Comparison of ENCODE assay signal across 24 cellular contexts in the genomic region with DNA sequence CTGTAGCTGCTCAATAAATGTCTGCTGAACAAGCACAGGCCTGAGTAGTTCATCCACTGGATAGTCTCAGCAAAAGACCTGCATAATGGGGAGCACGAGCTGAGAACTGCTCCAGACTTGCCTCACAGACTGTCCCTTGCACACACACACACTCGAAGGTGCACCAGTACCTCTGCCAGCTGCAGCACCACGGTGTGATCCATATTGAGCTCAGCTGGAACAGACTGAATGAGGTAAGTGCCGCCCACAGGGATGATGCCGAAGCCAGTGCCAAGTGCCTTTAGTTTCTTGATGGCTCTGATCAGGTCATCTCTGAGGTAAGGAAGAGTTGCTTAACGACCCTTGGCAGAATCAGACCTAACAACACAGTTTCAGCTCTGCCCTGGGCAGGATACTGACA. TPM values are rescaled to one million over a fixed set of nuclear protein-coding genes. Genes with fewer than 3 reads are reported as not detected.
DNase-seq lines count a peak whose midpoint lies in the region; ATAC-seq and TF ChIP-seq lines count a peak whose summit lies in the region.
"Had no signal": no experiment of that assay in that cellular context is flagged by ENCODE, and none has a peak within 500 bp of the region (broad histone marks: within the 10 kb centered on the region; RNA-seq: fewer than 3 reads in every experiment).

No MANE protein-coding gene starts in this region.

- peak overlapping the region in 1 of 2 donors; percentile 48 for H3K27ac Mint-ChIP-seq in stimulated activated naive CD8-positive, alpha-beta T cell treated with anti-CD3 and anti-CD28 coated beads, Interleukin-15, amount 100 ng/mL, for 72 hours
- H3K27ac Mint-ChIP-seq in activated CD8-positive, alpha-beta T cell treated with anti-CD3 and anti-CD28 coated beads for 36 hours = peak overlapping the region; percentile 6
- H3K27ac Mint-ChIP-seq in stimulated activated naive B cell treated with anti-CD40 and anti-IgM and Interleukin-4, amounts not matched to agents 10 μg/mL and 1 μg/mL and 100 μg/mL, for 72 hours = peak overlapping the region; percentile 51
- H3K27ac Mint-ChIP-seq: activated CD4-positive, alpha-beta T cell treated with anti-CD3 and anti-CD28 coated beads, Interleukin-2, amount 10 ng/mL, durations not matched to agents 24 days and 14 days; activated CD8-positive, alpha-beta memory T cell treated with anti-CD3 and anti-CD28 coated beads, Interleukin-2, amount 10 ng/mL, durations not matched to agents 7 days and 5 days; activated T-helper 2 cell treated with anti-CD3 and anti-CD28 coated beads, Interferon-gamma antibody, Interleukin-2, Interleukin-4, amounts not matched to agents 10 μg/mL and 5 μg/mL and 100 μg/mL, durations not matched to agents 14 hours and 24 hours and 36 hours; IgD-negative memory B cell; progenitor cell of endocrine pancreas; T-helper 2 cell treated with Interferon-gamma antibody and Interleukin-4, amounts not matched to agents 5 μg/mL and 100 μg/mL, for 36 hours had no signal

- no peaks in the 10 kb centered on the region for H3K79me2 ChIP-seq in PC-9 (ENCODE audit: low read depth)

- peaks cover 62% of the 10 kb centered on the region for H3F3A ChIP-seq in PC-9 (ENCODE audit: insufficient read depth, low read depth)

- CTCF ChIA-PET in activated CD8-positive, alpha-beta T cell treated with anti-CD3 and anti-CD28 coated beads for 36 hours (lab: Charles Lee) = interaction anchor here (0.8 kb wide), 1 partner anchor 100 kb away, joined by 4 read pairs; no protein-coding TSS in a partner anchor
- CTCF ChIA-PET in PC-9 (lab: Charles Lee) = no interaction called here

- BruUV-seq in PC-9 (replicated peaks; lab: Mats Ljungman, UMichigan) = no TSS peak

- no peak overlapping the region for H3K4me3 Mint-ChIP-seq in stimulated activated naive CD8-positive, alpha-beta T cell treated with anti-CD3 and anti-CD28 coated beads, Interleukin-15, amount 100 ng/mL, for 72 hours
- H3K4me3 Mint-ChIP-seq in activated CD8-positive, alpha-beta T cell treated with anti-CD3 and anti-CD28 coated beads for 36 hours = no peak overlapping the region
- H3K4me3 Mint-ChIP-seq in stimulated activated naive B cell treated with anti-CD40 and anti-IgM and Interleukin-4, amounts not matched to agents 10 μg/mL and 1 μg/mL and 100 μg/mL, for 72 hours = no peak overlapping the region
- H3K4me3 Mint-ChIP-seq: activated CD4-positive, alpha-beta T cell treated with anti-CD3 and anti-CD28 coated beads, Interleukin-2, amount 10 ng/mL, durations not matched to agents 24 days and 14 days; activated CD8-positive, alpha-beta memory T cell treated with anti-CD3 and anti-CD28 coated beads, Interleukin-2, amount 10 ng/mL, durations not matched to agents 7 days and 5 days; brain; IgD-negative memory B cell; T-helper 2 cell treated with Interferon-gamma antibody and Interleukin-4, amounts not matched to agents 5 μg/mL and 100 μg/mL, for 36 hours had no signal

- 72 to 89% methylated on average over 4 to 6 of the region's 6 CpGs for WGBS in lower leg skin, 2 donors

- no peaks in the 10 kb centered on the region for H3K27me3 Mint-ChIP-seq in stimulated activated naive CD8-positive, alpha-beta T cell treated with anti-CD3 and anti-CD28 coated beads, Interleukin-15, amount 100 ng/mL, for 72 hours
- no peaks in the 10 kb centered on the region for H3K27me3 Mint-ChIP-seq in activated CD8-positive, alpha-beta T cell treated with anti-CD3 and anti-CD28 coated beads for 36 hours
- no peaks in the 10 kb centered on the region for H3K27me3 Mint-ChIP-seq in stimulated activated naive B cell treated with anti-CD40 and anti-IgM and Interleukin-4, amounts not matched to agents 10 μg/mL and 1 μg/mL and 100 μg/mL, for 72 hours
- H3K27me3 Mint-ChIP-seq: activated CD4-positive, alpha-beta T cell treated with anti-CD3 and anti-CD28 coated beads, Interleukin-2, amount 10 ng/mL, durations not matched to agents 24 days and 14 days; activated CD8-positive, alpha-beta memory T cell treated with anti-CD3 and anti-CD28 coated beads, Interleukin-2, amount 10 ng/mL, durations not matched to agents 7 days and 5 days; brain; IgD-negative memory B cell; progenitor cell of endocrine pancreas had no signal

- peaks cover 8% of the 10 kb centered on the region; the same call in 1 of the 2 replicates for H4K20me1 ChIP-seq in PC-9 (ENCODE audit: insufficient read depth)

- H3K4me3 ChIP-seq in lower leg skin (ENCODE audit: low read depth, poor library complexity, severe bottlenecking) = no peak overlapping the region
- no peak overlapping the region for H3K4me3 ChIP-seq in PC-9
- H3K4me3 ChIP-seq: sigmoid colon, SK-N-MC, transverse colon had no signal

- H3K4me1 ChIP-seq in PC-9 (replicated peaks; ENCODE audit: insufficient read depth) = no peaks in the 10 kb centered on the region
- H3K4me1 ChIP-seq: sigmoid colon, transverse colon had no signal

- no peak overlapping the region for H2AFZ ChIP-seq in PC-9

- no peaks in the 10 kb centered on the region for H3K27me3 ChIP-seq in PC-9 (ENCODE audit: insufficient read depth, low read depth)
- H3K27me3 ChIP-seq: sigmoid colon, transverse colon had no signal

- H3K4me1 Mint-ChIP-seq in stimulated activated naive CD8-positive, alpha-beta T cell treated with anti-CD3 and anti-CD28 coated beads, Interleukin-15, amount 100 ng/mL, for 72 hours = peaks cover 7% of the 10 kb centered on the region
- H3K4me1 Mint-ChIP-seq in activated CD8-positive, alpha-beta T cell treated with anti-CD3 and anti-CD28 coated beads for 36 hours (ENCODE audit: low read depth) = no peaks in the 10 kb centered on the region
- H3K4me1 Mint-ChIP-seq in stimulated activated naive B cell treated with anti-CD40 and anti-IgM and Interleukin-4, amounts not matched to agents 10 μg/mL and 1 μg/mL and 100 μg/mL, for 72 hours = peaks cover 13 to 27% of the 10 kb centered on the region in 2 donors
- H3K4me1 Mint-ChIP-seq: brain had no signal

- H3K9me3 Mint-ChIP-seq in stimulated activated naive CD8-positive, alpha-beta T cell treated with anti-CD3 and anti-CD28 coated beads, Interleukin-15, amount 100 ng/mL, for 72 hours = no peaks in the 10 kb centered on the region
- H3K9me3 Mint-ChIP-seq in activated CD8-positive, alpha-beta T cell treated with anti-CD3 and anti-CD28 coated beads for 36 hours = no peaks in the 10 kb centered on the region
- H3K9me3 Mint-ChIP-seq in stimulated activated naive B cell treated with anti-CD40 and anti-IgM and Interleukin-4, amounts not matched to agents 10 μg/mL and 1 μg/mL and 100 μg/mL, for 72 hours = peaks cover 0 to 1% of the 10 kb centered on the region in 2 donors
- H3K9me3 Mint-ChIP-seq: activated CD4-positive, alpha-beta T cell treated with anti-CD3 and anti-CD28 coated beads, Interleukin-2, amount 10 ng/mL, durations not matched to agents 24 days and 14 days; activated T-helper 2 cell treated with anti-CD3 and anti-CD28 coated beads, Interferon-gamma antibody, Interleukin-2, Interleukin-4, amounts not matched to agents 10 μg/mL and 5 μg/mL and 100 μg/mL, durations not matched to agents 14 hours and 24 hours and 36 hours; brain; IgD-negative memory B cell; T-helper 2 cell treated with Interferon-gamma antibody and Interleukin-4, amounts not matched to agents 5 μg/mL and 100 μg/mL, for 36 hours had no signal

- H3K9me2 ChIP-seq in PC-9 (ENCODE audit: insufficient read depth) = no peaks in the 10 kb centered on the region

- peak; percentile 40 for ATAC-seq in stimulated activated naive CD8-positive, alpha-beta T cell treated with anti-CD3 and anti-CD28 coated beads, Interleukin-15, amount 100 ng/mL, for 72 hours
- ATAC-seq in stimulated activated naive CD8-positive, alpha-beta T cell treated with anti-CD3 and anti-CD28 coated beads, Interleukin-15, Interleukin-2, amounts not matched to agents 100 U/mL and 50 U/mL, for 24 hours = no peak
- no peak for ATAC-seq in activated CD8-positive, alpha-beta T cell treated with anti-CD3 and anti-CD28 coated beads for 36 hours
- peak in 1 of 2 donors; percentile 21 for ATAC-seq in stimulated activated naive B cell treated with anti-CD40 and anti-IgM and Interleukin-4, amounts not matched to agents 10 μg/mL and 1 μg/mL and 100 μg/mL, for 72 hours (replicated peaks)
- ATAC-seq: activated CD8-positive, alpha-beta memory T cell treated with anti-CD3 and anti-CD28 coated beads, Interleukin-2, amount 10 ng/mL, durations not matched to agents 7 days and 5 days had no signal

- H3K36me3 ChIP-seq in PC-9 (ENCODE audit: low read depth) = peaks cover 49% of the 10 kb centered on the region

- peaks cover 54% of the 10 kb centered on the region for H3K36me3 Mint-ChIP-seq in activated CD8-positive, alpha-beta T cell treated with anti-CD3 and anti-CD28 coated beads for 36 hours (ENCODE audit: low read depth)
- H3K36me3 Mint-ChIP-seq in stimulated activated naive B cell treated with anti-CD40 and anti-IgM and Interleukin-4, amounts not matched to agents 10 μg/mL and 1 μg/mL and 100 μg/mL, for 72 hours = peaks cover 35 to 67% of the 10 kb centered on the region in 2 donors

- no peak for TF ChIP-seq CTCF in activated CD8-positive, alpha-beta T cell treated with anti-CD3 and anti-CD28 coated beads for 36 hours (IDR thresholded peaks at IDR 0.05)
- TF ChIP-seq CTCF in lower leg skin (IDR thresholded peaks at IDR 0.05) = no peak
- TF ChIP-seq CTCF in PC-9 (conservative IDR thresholded peaks at IDR 0.05) = no peak

- DNase-seq in stimulated activated naive CD8-positive, alpha-beta T cell treated with anti-CD3 and anti-CD28 coated beads, Interleukin-15, amount 100 ng/mL, for 72 hours = no peak
- DNase-seq in stimulated activated naive CD8-positive, alpha-beta T cell treated with anti-CD3 and anti-CD28 coated beads, Interleukin-15, Interleukin-2, amounts not matched to agents 100 U/mL and 50 U/mL, for 24 hours = no peak
- no peak for DNase-seq in activated CD8-positive, alpha-beta T cell treated with anti-CD3 and anti-CD28 coated beads for 36 hours
- no peak for DNase-seq in stimulated activated naive B cell treated with anti-CD40 and anti-IgM and Interleukin-4, amounts not matched to agents 10 μg/mL and 1 μg/mL and 100 μg/mL, for 72 hours
- DNase-seq in lower leg skin (ENCODE audit: low spot score in 2 of 2) = no peak
- DNase-seq in PC-9 = no peak
- DNase-seq: activated CD4-positive, alpha-beta T cell treated with anti-CD3 and anti-CD28 coated beads, Interleukin-2, amount 10 ng/mL, durations not matched to agents 24 days and 14 days; activated CD8-positive, alpha-beta memory T cell treated with anti-CD3 and anti-CD28 coated beads, Interleukin-2, amount 10 ng/mL, durations not matched to agents 7 days and 5 days; C1 segment of cervical spinal cord; NCI-H1105 treated with DMSO at 0.1 percent for 48 hours; NCI-H2029 treated with DMSO at 0.1 percent for 48 hours; NCI-H226; sigmoid colon; stimulated activated CD4-positive, alpha-beta T cell treated with anti-CD3 and anti-CD28 coated beads, Interleukin-15, amount 100 ng/mL, for 24 hours; transverse colon; WERI-Rb-1 had no signal

- no peak for TF ChIP-seq POLR2A in lower leg skin (IDR thresholded peaks at IDR 0.05)

- no peak overlapping the region for H3K27ac ChIP-seq in PC-9
- H3K27ac ChIP-seq: sigmoid colon, transverse colon, WERI-Rb-1 had no signal

- H3K4me2 ChIP-seq in PC-9 = no peak overlapping the region

- intact Hi-C loops in activated CD8-positive, alpha-beta T cell treated with anti-CD3 and anti-CD28 coated beads for 36 hours (cut with micrococcal nuclease) = no loop called here
- intact Hi-C loops in lower leg skin (cut with DNase I; ENCODE audit: low total_unique reads) (no loop called here), PC-9 (cut with micrococcal nuclease; ENCODE audit: unreplicated experiment) (no loop called here)

- POLR2A ChIA-PET in activated CD8-positive, alpha-beta T cell treated with anti-CD3 and anti-CD28 coated beads for 36 hours (lab: Charles Lee) = interaction anchor here (1.0 to 2.5 kb wide), 5 partner anchors 11 to 39 kb away, joined by 3 to 11 read pairs (median 3); a partner anchor contains a TSS
- POLR2A ChIA-PET in PC-9 (lab: Charles Lee; ENCODE audit: unreplicated experiment) = no interaction called here

- H3K9me3 ChIP-seq in PC-9 (ENCODE audit: insufficient read depth, low read depth) = no peaks in the 10 kb centered on the region
- H3K9me3 ChIP-seq: sigmoid colon, transverse colon had no signal

RNA-seq across cellular contexts. Expression of a gene that starts 11.6 kb away (rescaled TPM):
- total RNA-seq in activated CD8-positive, alpha-beta T cell treated with anti-CD3 and anti-CD28 coated beads for 36 hours = 10 to 100 TPM; 87.5 to 99.7 TPM
- total RNA-seq in lower leg skin (10 to 100 TPM; 45.5 to 88.7 (median 80.3) TPM), PC-9 (2021) (103 and 118 TPM in 2 replicates)

RNA-seq across cellular contexts. Expression of a gene that starts 24.8 kb away (rescaled TPM):
- total RNA-seq in activated CD8-positive, alpha-beta T cell treated with anti-CD3 and anti-CD28 coated beads for 36 hours = 10 to 100 TPM; 71.1 to 74.3 TPM
- 10 to 100 TPM; 60.0 to 66.7 (median 64.9) TPM for total RNA-seq in lower leg skin
- total RNA-seq in PC-9 (2021) = 99.4 and 100.0 TPM in 2 replicates

RNA-seq across cellular contexts. Expression of a gene that starts 35.4 kb away (rescaled TPM):
- total RNA-seq in activated CD8-positive, alpha-beta T cell treated with anti-CD3 and anti-CD28 coated beads for 36 hours = not detected
- total RNA-seq in lower leg skin = not detected
- total RNA-seq in PC-9 (2021) = not detected in 2 replicates
- total RNA-seq: activated CD4-positive, alpha-beta T cell treated with anti-CD3 and anti-CD28 coated beads, Interleukin-2, amount 10 ng/mL, durations not matched to agents 24 days and 14 days; activated CD8-positive, alpha-beta memory T cell treated with anti-CD3 and anti-CD28 coated beads, Interleukin-2, amount 10 ng/mL, durations not matched to agents 7 days and 5 days; activated T-helper 2 cell treated with anti-CD3 and anti-CD28 coated beads, Interferon-gamma antibody, Interleukin-2, Interleukin-4, amounts not matched to agents 10 μg/mL and 5 μg/mL and 100 μg/mL, durations not matched to agents 14 hours and 24 hours and 36 hours; chondrocyte; progenitor cell of endocrine pancreas; RPMI7951; sigmoid colon; transverse colon had no signal

RNA-seq across cellular contexts. Expression of a gene that starts 40.4 kb away (rescaled TPM):
- 100 to 1,000 TPM; 125 to 131 TPM for total RNA-seq in activated CD8-positive, alpha-beta T cell treated with anti-CD3 and anti-CD28 coated beads for 36 hours
- total RNA-seq in lower leg skin = 10 to 100 TPM; 58.0 to 94.2 (median 75.3) TPM
- total RNA-seq in PC-9 (2021) = 62.7 and 71.2 TPM in 2 replicates
